In genomic region chr7:128421384-128421783, GRCh38 we compare ENCODE assay signal across 1 cellular context.
TF ChIP-seq lines count a peak whose summit lies in the region.

No MANE protein-coding gene starts in this region.

TF ChIP-seq in IMR-90, 13 proteins besides CTCF, POLR2A, EP300 and RAD21:
- TF ChIP-seq USF2 (IDR thresholded peaks at IDR 0.05; ENCODE audit: low read depth, low read length) (no peak), ELK1 (IDR thresholded peaks at IDR 0.05; ENCODE audit: borderline replicate concordance, low read depth, low read length) (no peak), RFX5 (IDR thresholded peaks at IDR 0.05; ENCODE audit: low read depth, low read length) (no peak)
